ENCODE assay signal across 1 cellular context in genomic region chrX:21831496-21831895, GRCh38.
A peak's percentile ranks its signal among the peaks of the same experiment; 100 is the strongest.
TF ChIP-seq lines count a peak whose summit lies in the region.

No MANE protein-coding gene starts in this region.

TF ChIP-seq in HepG2, 621 proteins besides CTCF, POLR2A, EP300 and RAD21 (continued from another document and continues in another):
- TF ChIP-seq RERE (CRISPR knock-in tag; IDR thresholded peaks at IDR 0.05; ENCODE audit: low read depth) (peak; percentile 59; the same call in 1 of the 2 replicates), RARA (CRISPR knock-in tag; IDR thresholded peaks at IDR 0.05) (peak; percentile 80), ZNF687 (CRISPR knock-in tag; IDR thresholded peaks at IDR 0.05) (no peak), NFIC (IDR thresholded peaks at IDR 0.05; ENCODE audit: low read length) (0 out of 2 replicates have a peak, but pooled peaks have one; percentile 33), ZKSCAN8 (CRISPR knock-in tag; IDR thresholded peaks at IDR 0.05; ENCODE audit: borderline replicate concordance) (no peak), RCOR2 (CRISPR knock-in tag; IDR thresholded peaks at IDR 0.05) (peak; percentile 61), ZNF362 (CRISPR knock-in tag; IDR thresholded peaks at IDR 0.05; ENCODE audit: borderline replicate concordance) (peak; percentile 87; the same call in 1 of the 2 replicates), ARID2 (CRISPR knock-in tag; IDR thresholded peaks at IDR 0.05; ENCODE audit: borderline replicate concordance) (no peak), CREB1 (IDR thresholded peaks at IDR 0.05) (no peak), CREB1 (CRISPR knock-in tag; IDR thresholded peaks at IDR 0.05) (peak; percentile 43; the same call in 1 of the 2 replicates), FOXP1 (IDR thresholded peaks at IDR 0.05) (no peak), FOXP1 (CRISPR knock-in tag; IDR thresholded peaks at IDR 0.05) (peak; percentile 79), NONO (IDR thresholded peaks at IDR 0.05) (no peak), NONO (CRISPR knock-in tag; conservative IDR thresholded peaks at IDR 0.05) (no peak), HNF1A (IDR thresholded peaks at IDR 0.05; ENCODE audit: low read depth) (peak; percentile 76), HNF1A (CRISPR knock-in tag; IDR thresholded peaks at IDR 0.05; ENCODE audit: borderline replicate concordance) (peak; percentile 78; the same call in 1 of the 2 replicates), ZNF205 (CRISPR knock-in tag; IDR thresholded peaks at IDR 0.05) (0 out of 2 replicates have a peak, but pooled peaks have one; percentile 25), EHMT2 (IDR thresholded peaks at IDR 0.05; ENCODE audit: borderline replicate concordance, low read depth, low read length) (peak; percentile 31; the same call in 1 of the 2 replicates), PITX1 (CRISPR knock-in tag; IDR thresholded peaks at IDR 0.05) (peak; percentile 75), ZNF772 (CRISPR knock-in tag; IDR thresholded peaks at IDR 0.05) (no peak), CEBPB (IDR thresholded peaks at IDR 0.05; ENCODE audit: borderline replicate concordance, low read depth, low read length) (peak; percentile 83), CREM (IDR thresholded peaks at IDR 0.05) (peak; percentile 42; the same call in 1 of the 2 replicates), CREM (CRISPR knock-in tag; IDR thresholded peaks at IDR 0.05) (no peak), ZNF644 (CRISPR knock-in tag; IDR thresholded peaks at IDR 0.05; ENCODE audit: low read depth) (peak; percentile 42; the same call in 1 of the 2 replicates), PAXIP1 (CRISPR knock-in tag; conservative IDR thresholded peaks at IDR 0.05) (peak; percentile 89), HDAC2 (CRISPR knock-in tag; IDR thresholded peaks at IDR 0.05) (peak; percentile 61; the same call in 1 of the 2 replicates), HNF4A (CRISPR knock-in tag; IDR thresholded peaks at IDR 0.05) (peak; percentile 72), ZNF615 (CRISPR knock-in tag; IDR thresholded peaks at IDR 0.05; ENCODE audit: borderline replicate concordance) (no peak), STAT5B (CRISPR knock-in tag; IDR thresholded peaks at IDR 0.05) (no peak), THRA (CRISPR knock-in tag; IDR thresholded peaks at IDR 0.05; ENCODE audit: borderline replicate concordance) (peak; percentile 49; the same call in 1 of the 2 replicates), SOX5 (CRISPR knock-in tag; IDR thresholded peaks at IDR 0.05; ENCODE audit: borderline replicate concordance) (peak; percentile 88), PHF21A (CRISPR knock-in tag; IDR thresholded peaks at IDR 0.05) (peak; percentile 45; the same call in 1 of the 2 replicates), BCL6 (CRISPR knock-in tag; IDR thresholded peaks at IDR 0.05) (peak; percentile 77), CBFB (CRISPR knock-in tag; IDR thresholded peaks at IDR 0.05) (0 out of 2 replicates have a peak, but pooled peaks have one; percentile 23), NCOR1 (IDR thresholded peaks at IDR 0.05; ENCODE audit: borderline replicate concordance, low read length) (peak; percentile 43; the same call in 1 of the 2 replicates), KLF16 (CRISPR knock-in tag; IDR thresholded peaks at IDR 0.05) (0 out of 4 replicates have a peak, but pooled peaks of 1 of the 2 experiments have one; percentile 25)
